16 cellular contexts compared by ENCODE assay signal in genomic region chr4:7799723-7800122, GRCh38.
DNase-seq lines count a peak whose midpoint lies in the region; ATAC-seq and TF ChIP-seq lines count a peak whose summit lies in the region.
"Had no signal": no experiment of that assay in that cellular context is flagged by ENCODE, and none has a peak within 500 bp of the region (broad histone marks: within the 10 kb centered on the region; RNA-seq: fewer than 3 reads in every experiment).

No MANE protein-coding gene starts in this region.

- H3K27me3 ChIP-seq in ascending aorta, result no peaks in the 10 kb centered on the region
- peaks cover 0 to 2% (median 0%) of the 10 kb centered on the region in 3 experiments for H3K27me3 ChIP-seq in neuronal stem cell (ENCODE audit: control insufficient read depth in 3 of 3, insufficient read depth in 3 of 3, low read depth in 1 of 3, low read length in 3 of 3)
- H3K27me3 ChIP-seq: BE2C had no signal

- H4K91ac ChIP-seq in neuronal stem cell (ENCODE audit: low read depth, low read length, poor library complexity), result no peak overlapping the region

- no peak overlapping the region for H2BK120ac ChIP-seq in neuronal stem cell (ENCODE audit: low read depth, low read length)

- H3K9ac ChIP-seq in neuronal stem cell (ENCODE audit: low read depth, low read length, poor library complexity), result no peak overlapping the region
- H3K9ac ChIP-seq: GM23248 had no signal

- H3K14ac ChIP-seq in neuronal stem cell (ENCODE audit: low read length), result no peak overlapping the region

- H3K18ac ChIP-seq in neuronal stem cell (ENCODE audit: low read length), result no peak overlapping the region

- no peak for TF ChIP-seq CTCF in endothelial cell (IDR thresholded peaks at IDR 0.05; ENCODE audit: unreplicated experiment)
- no peak for TF ChIP-seq CTCF in ascending aorta (IDR thresholded peaks at IDR 0.05)

- H3K23ac ChIP-seq in neuronal stem cell (ENCODE audit: low read depth, low read length, poor library complexity), result no peak overlapping the region

- no peak overlapping the region for H2AK5ac ChIP-seq in neuronal stem cell (ENCODE audit: low read depth, low read length)

- H3K36me3 Mint-ChIP-seq in endothelial cell (ENCODE audit: low read depth, unreplicated experiment), result peaks cover 31% of the 10 kb centered on the region
- H3K36me3 Mint-ChIP-seq: IgD-negative memory B cell had no signal

- no peak overlapping the region for H2BK5ac ChIP-seq in neuronal stem cell (ENCODE audit: low read length)

- no peak for ATAC-seq in GM21390 (IDR thresholded peaks at IDR 0.05; ENCODE audit: unreplicated experiment)
- ATAC-seq: HepG2 had no signal

- H3K27ac Mint-ChIP-seq in endothelial cell (ENCODE audit: unreplicated experiment), result no peak overlapping the region
- H3K27ac Mint-ChIP-seq: IgD-negative memory B cell had no signal

- WGBS in neuronal stem cell (ENCODE audit: extremely low coverage in 2 of 2, insufficient read length in 2 of 2, insufficient replicate concordance in 1 of 2), 2 donors, result no CpG with 5 or more reads among the region's 5 CpGs

- H3K27ac ChIP-seq in ascending aorta (no peak overlapping the region), neuronal stem cell (replicated peaks; ENCODE audit: low read length) (no peak overlapping the region)
- H3K27ac ChIP-seq: GM23248 had no signal

- no peak overlapping the region for H3K4ac ChIP-seq in neuronal stem cell (ENCODE audit: low read length)

- H2AFZ ChIP-seq in neuronal stem cell (ENCODE audit: low read length), result no peak overlapping the region
- H2AFZ ChIP-seq: GM23248 had no signal

- peaks cover 5 to 15% of the 10 kb centered on the region in 2 donors for H3K4me1 ChIP-seq in ascending aorta
- H3K4me1 ChIP-seq in neuronal stem cell (ENCODE audit: control insufficient read depth in 2 of 2, insufficient read depth in 1 of 2, low read depth in 1 of 2, low read length in 2 of 2), result peaks cover 0 to 5% of the 10 kb centered on the region in 2 donors
- H3K4me1 ChIP-seq: BE2C, HAP-1 had no signal

- no peak overlapping the region for H2BK12ac ChIP-seq in neuronal stem cell (ENCODE audit: low read length)

- H3K4me2 ChIP-seq in neuronal stem cell (ENCODE audit: insufficient read depth, low read length, poor library complexity, severe bottlenecking), result no peak overlapping the region

- no peak overlapping the region for H4K8ac ChIP-seq in neuronal stem cell (ENCODE audit: low read depth, low read length)

- intact Hi-C loops in ascending aorta (cut with DNase I), result loop anchor here (5.0 to 10.0 kb wide), 2 partner anchors 355 to 607 kb away; partner anchors contain the start of genes ABLIM2 and SORCS2

- H3K36me3 ChIP-seq in ascending aorta (peaks cover 9 to 21% of the 10 kb centered on the region in 2 donors), neuronal stem cell (replicated peaks in 1 of 2; ENCODE audit: control insufficient read depth in 2 of 2, insufficient read depth in 2 of 2, low read length in 2 of 2) (peaks cover 8 to 20% of the 10 kb centered on the region in 2 donors)

- DNase-seq in endothelial cell (ENCODE audit: low spot score) (no peak), medulla oblongata (ENCODE audit: extremely low spot score) (peak; percentile 61), pons (ENCODE audit: low spot score) (peak; percentile 51), ascending aorta (ENCODE audit: low spot score in 2 of 2) (no peak), SK-N-DZ (ENCODE audit: low spot score) (no peak), neuronal stem cell (ENCODE audit: low spot score) (no peak)
- DNase-seq: ACHN; BE2C; CD4-positive, CD25-positive, alpha-beta regulatory T cell; CD8-positive, alpha-beta memory T cell; COR-L47; GM23248 had no signal

- no peak overlapping the region for H2BK15ac ChIP-seq in neuronal stem cell (ENCODE audit: low read length)

- H3K4me3 Mint-ChIP-seq in endothelial cell (ENCODE audit: unreplicated experiment), result peak overlapping the region; percentile 53
- H3K4me3 Mint-ChIP-seq: CD4-positive, CD25-positive, alpha-beta regulatory T cell; CD8-positive, alpha-beta memory T cell; IgD-negative memory B cell had no signal

- no peak overlapping the region for H3K4me3 ChIP-seq in ascending aorta
- no peak overlapping the region for H3K4me3 ChIP-seq in neuronal stem cell (ENCODE audit: low read length in 2 of 2)
- H3K4me3 ChIP-seq: GM23248, HAP-1 had no signal

- no peaks in the 10 kb centered on the region for H3K79me1 ChIP-seq in neuronal stem cell (ENCODE audit: low read depth, low read length)

- no peaks in the 10 kb centered on the region for H3K9me3 Mint-ChIP-seq in endothelial cell (ENCODE audit: unreplicated experiment)
- H3K9me3 Mint-ChIP-seq: CD4-positive, CD25-positive, alpha-beta regulatory T cell; CD8-positive, alpha-beta memory T cell; IgD-negative memory B cell had no signal

- no peaks in the 10 kb centered on the region for H3K4me1 Mint-ChIP-seq in endothelial cell (ENCODE audit: unreplicated experiment)
- H3K4me1 Mint-ChIP-seq: IgD-negative memory B cell had no signal

- H3K27me3 Mint-ChIP-seq in endothelial cell (ENCODE audit: unreplicated experiment), result peaks cover 9% of the 10 kb centered on the region
- H3K27me3 Mint-ChIP-seq: CD4-positive, CD25-positive, alpha-beta regulatory T cell; CD8-positive, alpha-beta memory T cell had no signal

- H3K9me3 ChIP-seq in ascending aorta, result no peaks in the 10 kb centered on the region
- H3K9me3 ChIP-seq in neuronal stem cell (replicated peaks in 1 of 2; ENCODE audit: control insufficient read depth in 2 of 2, insufficient read depth in 1 of 2, low read depth in 1 of 2, low read length in 2 of 2), result no peaks in the 10 kb centered on the region
- H3K9me3 ChIP-seq: HAP-1 had no signal

Comparison
In these comparisons a context has a peak if more than half of its experiments do, and no peak if none do; other contexts are left out.
1. DNase-seq: peak in medulla oblongata (single experiment) and pons (single experiment); none in endothelial cell (single experiment), ascending aorta (0 of 2), SK-N-DZ (single experiment) and neuronal stem cell (single experiment).